ENCODE assay signal across 13 cellular contexts in genomic region chr4:876780-877179, GRCh38. TPM values are rescaled to one million over a fixed set of nuclear protein-coding genes. Genes with fewer than 3 reads are reported as not detected.
DNase-seq lines count a peak whose midpoint lies in the region; ATAC-seq, FAIRE-seq and TF ChIP-seq lines count a peak whose summit lies in the region.
"Had no signal": no experiment of that assay in that cellular context is flagged by ENCODE, and none has a peak within 500 bp of the region (broad histone marks: within the 10 kb centered on the region; RNA-seq: fewer than 3 reads in every experiment).

No MANE protein-coding gene starts in this region.

- H3K4me2 ChIP-seq in DND-41 (ENCODE audit: insufficient read depth, low read length) (no peak overlapping the region), K562 (ENCODE audit: insufficient read depth, low read length) (no peak overlapping the region)

- H3K9me3 ChIP-seq in DND-41 (ENCODE audit: insufficient read depth, low read length, severe bottlenecking) (no peaks in the 10 kb centered on the region), K562 (replicated peaks; ENCODE audit: control insufficient read depth, insufficient read depth, low read depth, low read length) (no peaks in the 10 kb centered on the region)
- H3K9me3 ChIP-seq: mucosa of descending colon, uterus had no signal

- no peaks in the 10 kb centered on the region for H3K4me1 Mint-ChIP-seq in nephron progenitor cell
- H3K4me1 Mint-ChIP-seq: activated B cell treated with CpG ODN at 0.5 μM for 24 hours had no signal

- TF ChIP-seq RAD21 in K562 (CRISPR knock-in tag; conservative IDR thresholded peaks at IDR 0.05 in 1 of 2, IDR thresholded peaks at IDR 0.05 in 1 of 2): peak in 1 of 2 experiments; percentile 34; a peak in 2 of 4 replicates

- H3K79me2 ChIP-seq in DND-41 (ENCODE audit: insufficient read depth, low read length) (no peaks in the 10 kb centered on the region), K562 (ENCODE audit: control insufficient read depth, insufficient read depth, low read length) (no peaks in the 10 kb centered on the region)

- no peak overlapping the region for H3K9ac ChIP-seq in DND-41 (ENCODE audit: low read depth, low read length)
- no peak overlapping the region for H3K9ac ChIP-seq in K562 (ENCODE audit: insufficient read depth in 1 of 2, low read depth in 2 of 2, low read length in 2 of 2)

- intact Hi-C loops in K562 (cut with micrococcal nuclease): no loop called here
- intact Hi-C loops in lower leg skin (cut with DNase I; ENCODE audit: low total_unique reads): no loop called here

- in situ Hi-C loops in K562 (cut with MboI): no loop called here

- H3K36me3 Mint-ChIP-seq in nephron progenitor cell (ENCODE audit: low read depth): peaks cover 43% of the 10 kb centered on the region

- no peaks in the 10 kb centered on the region for H3K9me3 Mint-ChIP-seq in nephron progenitor cell
- H3K9me3 Mint-ChIP-seq: activated B cell treated with CpG ODN at 0.5 μM for 24 hours had no signal

- H3K27me3 ChIP-seq in DND-41 (ENCODE audit: insufficient read depth, low read length, poor library complexity) (no peaks in the 10 kb centered on the region), K562 (ENCODE audit: control insufficient read depth in 2 of 2, insufficient read depth in 2 of 2, low read length in 2 of 2) (no peaks in the 10 kb centered on the region)
- H3K27me3 ChIP-seq: uterus had no signal

- TF ChIP-seq EP300 in K562 (IDR thresholded peaks at IDR 0.05; ENCODE audit: low read length): no peak

- H3K4me3 ChIP-seq in DND-41 (ENCODE audit: low read depth in 1 of 2, low read length in 2 of 2) (no peak overlapping the region), HFF-Myc (replicated peaks; ENCODE audit: low read depth, low read length) (no peak overlapping the region), K562 (no peak overlapping the region), lower leg skin (ENCODE audit: low read depth, poor library complexity, severe bottlenecking) (no peak overlapping the region)
- H3K4me3 ChIP-seq: mucosa of descending colon, skin epidermis, uterus had no signal

- DNase-seq in DND-41 (peak; percentile 18), HFF-Myc (ENCODE audit: extremely low read depth, low read depth) (no peak), K562 (ENCODE audit: extremely low read depth in 1 of 4, low spot score in 3 of 4) (peak in 1 of 4 experiments; percentile 14), nephron progenitor cell (peak; percentile 41), lower leg skin (ENCODE audit: low spot score in 2 of 2) (no peak), GOT3 (lab: John Stamatoyannopoulos, UW) (no peak)
- DNase-seq: activated B cell treated with CpG ODN at 0.5 μM for 24 hours; activated naive CD4-positive, alpha-beta T cell treated with anti-CD3 and anti-CD28 coated beads, Interleukin-2, amount 50 U/mL, for 16 hours; mucosa of descending colon; uterus had no signal

- POLR2A ChIA-PET in K562 (lab: Yijun Ruan, JAX): no interaction called here

- no peak overlapping the region for H3K27ac Mint-ChIP-seq in nephron progenitor cell
- H3K27ac Mint-ChIP-seq: activated B cell treated with CpG ODN at 0.5 μM for 24 hours had no signal

- no peak for FAIRE-seq in K562 (lab: Jason Lieb, UNC)

- no peaks in the 10 kb centered on the region for H3K9me1 ChIP-seq in K562 (ENCODE audit: control insufficient read depth, insufficient read depth, low read length)

- no TSS peak for BruUV-seq in K562 (replicated peaks; lab: Mats Ljungman, UMichigan)

- no peaks in the 10 kb centered on the region for H3K27me3 Mint-ChIP-seq in nephron progenitor cell (ENCODE audit: low read depth, poor library complexity)
- H3K27me3 Mint-ChIP-seq: activated B cell treated with CpG ODN at 0.5 μM for 24 hours had no signal

- H3K36me3 ChIP-seq in DND-41 (ENCODE audit: insufficient read depth, low read length): peaks cover 96% of the 10 kb centered on the region
- H3K36me3 ChIP-seq in K562 (ENCODE audit: control insufficient read depth, insufficient read depth, low read length): peaks cover 92% of the 10 kb centered on the region; the same call in 2 of the 3 replicates
- H3K36me3 ChIP-seq: uterus had no signal

- peaks cover 16% of the 10 kb centered on the region for H4K20me1 ChIP-seq in DND-41 (ENCODE audit: insufficient read depth, low read length)
- no peaks in the 10 kb centered on the region for H4K20me1 ChIP-seq in K562 (replicated peaks; ENCODE audit: control insufficient read depth, insufficient read depth, low read length)

- TF ChIP-seq CTCF in DND-41 (IDR thresholded peaks at IDR 0.05; ENCODE audit: borderline replicate concordance, extremely low read depth, low read length, poor library complexity, severe bottlenecking) (peak; percentile 54), HFF-Myc (IDR thresholded peaks at IDR 0.05; ENCODE audit: low read depth, low read length, missing control alignments) (peak; percentile 26), K562 (IDR thresholded peaks at IDR 0.05 in 2 of 3, conservative IDR thresholded peaks at IDR 0.05 in 1 of 3; ENCODE audit: insufficient read depth in 2 of 3, low read depth in 1 of 3, low read length in 3 of 3) (peak; percentile 26 to 42 (median 34); a peak in 4 of 6 replicates), nephron progenitor cell (IDR thresholded peaks at IDR 0.05) (peak; percentile 27), lower leg skin (IDR thresholded peaks at IDR 0.05) (no peak)

- H3K4me1 ChIP-seq in DND-41 (ENCODE audit: insufficient read depth, low read length) (no peaks in the 10 kb centered on the region), K562 (replicated peaks in 1 of 2; ENCODE audit: control insufficient read depth in 2 of 2, insufficient read depth in 2 of 2, low read length in 2 of 2) (peaks cover 0 to 11% of the 10 kb centered on the region in 2 experiments; a peak in 1 of 5 replicates)
- H3K4me1 ChIP-seq: uterus had no signal

- WGBS in K562 (ENCODE audit: insufficient coverage, low coverage, missing lambda C conversion rate): 98% methylated on average over 19 of the region's 24 CpGs
- 94 to 96% methylated on average over 23 to 24 of the region's 24 CpGs for WGBS in lower leg skin, 2 donors

- no peak overlapping the region for H3K4me3 Mint-ChIP-seq in nephron progenitor cell
- H3K4me3 Mint-ChIP-seq: activated B cell treated with CpG ODN at 0.5 μM for 24 hours had no signal

- TF ChIP-seq POLR2A in K562 (conservative IDR thresholded peaks at IDR 0.05): no peak
- TF ChIP-seq POLR2A in lower leg skin (IDR thresholded peaks at IDR 0.05): no peak

- H3K27ac ChIP-seq in DND-41 (ENCODE audit: low read length): no peak overlapping the region
- H3K27ac ChIP-seq in K562 (ENCODE audit: extremely low read depth, low read depth, low read length): no peak overlapping the region
- H3K27ac ChIP-seq: skin epidermis, uterus had no signal

- H2AFZ ChIP-seq in DND-41 (ENCODE audit: low read depth, low read length): no peak overlapping the region
- H2AFZ ChIP-seq in K562 (ENCODE audit: low read depth, low read length): no peak overlapping the region

- CTCF ChIA-PET in K562 (lab: Yijun Ruan, JAX; ENCODE audit: low intra/inter-chr PET ratio): interaction anchor here (1.2 kb wide), 1 partner anchor 111 kb away, joined by 5 read pairs; the partner anchor contains the start of gene IDUA

- 0 out of 3 replicates have a peak, but pooled peaks have one; percentile 41 for ATAC-seq in DND-41 (ENCODE audit: insufficient read depth, low read depth)
- peak; percentile 62 for ATAC-seq in K562
- no peak for ATAC-seq in GM19397 (IDR thresholded peaks at IDR 0.05; ENCODE audit: unreplicated experiment)

RNA-seq across cellular contexts. Expression of gene CPLX1, which starts 50.9 kb away (rescaled TPM):
- total RNA-seq in K562 (2011; cell fraction: chromatin; rRNA removed; ENCODE audit: low replicate concordance): 1.1 and 1.5 TPM in 2 replicates
- 0.92 and 1.3 TPM in 2 replicates for total RNA-seq in K562 (2011; cell fraction: nucleolus; rRNA removed)
- 0.61 and 0.73 TPM in 2 replicates for total RNA-seq in K562 (2011; cell fraction: nucleoplasm; rRNA removed)
- total RNA-seq in K562 (2014; rRNA removed) (0.61 and 1.00 TPM in 2 replicates), K562 (2014; rRNA removed; fragmentation: Illumina TruSeq; extraction: Trizol) (not detected in 2 replicates), K562 (2015; rRNA removed; fragmentation: Illumina TruSeq; extraction: Trizol) (0.07 and 0.23 TPM in 2 replicates), K562 (2021) (2.1 and 3.3 TPM in 2 replicates), lower leg skin (under 1 TPM in 3 of 4 donors, not detected in 1; 0.12 to 0.34 (median 0.13) TPM)
- polyA plus RNA-seq in K562 (2011; rRNA removed) (0.17 and 0.23 TPM in 2 replicates), K562 (2014; fragmentation: Illumina TruSeq; extraction: Trizol) (0.12 and 0.21 TPM in 2 replicates), K562 (2014; fragmentation: Nextera tagmentation; extraction: Ambion mirVana) (under 1 TPM in 1 of 2 experiments, not detected in 1; 0.03 TPM), K562 (2014; rRNA removed) (0.55 and 1.3 TPM in 2 replicates)
- 0.04 and 0.33 TPM in 2 replicates for polyA plus RNA-seq in K562 (2011; cell fraction: cytosol; rRNA removed)
- 1.2 and 4.9 TPM in 2 replicates for polyA plus RNA-seq in K562 (2011; cell fraction: nucleus; rRNA removed)
- 0.50 and 1.6 TPM in 2 replicates for polyA plus RNA-seq in K562 (2012)
- polyA minus RNA-seq in K562 (2011; rRNA and poly(A)+ RNA removed): 0.18 TPM in 1 of 2 replicates, not detected in the other
- 2.2 TPM in 1 of 2 replicates, not detected in the other for polyA minus RNA-seq in K562 (2011; cell fraction: cytosol; rRNA and poly(A)+ RNA removed)
- polyA minus RNA-seq in K562 (2011; cell fraction: nucleus; rRNA and poly(A)+ RNA removed): 0.27 TPM in 1 of 2 replicates, not detected in the other
- total RNA-seq: activated B cell treated with CpG ODN at 0.5 μM for 24 hours, HT1080 had no signal

RNA-seq across cellular contexts. Expression of gene GAK, which starts 55.3 kb away (rescaled TPM):
- total RNA-seq in K562 (2011; cell fraction: chromatin; rRNA removed; ENCODE audit: low replicate concordance): 336 and 571 TPM in 2 replicates
- total RNA-seq in K562 (2011; cell fraction: nucleolus; rRNA removed): 202 and 228 TPM in 2 replicates
- total RNA-seq in K562 (2011; cell fraction: nucleoplasm; rRNA removed): 235 and 247 TPM in 2 replicates
- total RNA-seq in K562 (2014; rRNA removed): 102 and 105 TPM in 2 replicates
- 10.4 and 12.6 TPM in 2 replicates for total RNA-seq in K562 (2014; rRNA removed; fragmentation: Illumina TruSeq; extraction: Trizol)
- total RNA-seq in K562 (2015; rRNA removed; fragmentation: Illumina TruSeq; extraction: Trizol): 28.4 and 35.4 TPM in 2 replicates
- 94.1 and 101 TPM in 2 replicates for total RNA-seq in K562 (2021)
- 14.9 and 22.4 TPM in 2 replicates for polyA plus RNA-seq in K562 (2011; rRNA removed)
- polyA plus RNA-seq in K562 (2011; cell fraction: cytosol; rRNA removed): 17.2 and 40.3 TPM in 2 replicates
- 79.9 and 106 TPM in 2 replicates for polyA plus RNA-seq in K562 (2011; cell fraction: nucleus; rRNA removed)
- 48.5 and 55.0 TPM in 2 replicates for polyA plus RNA-seq in K562 (2012)
- polyA plus RNA-seq in K562 (2014; fragmentation: Illumina TruSeq; extraction: Trizol): 16.2 and 38.2 TPM in 2 replicates
- 1 to 10 TPM; 1.3 to 2.1 TPM for polyA plus RNA-seq in K562 (2014; fragmentation: Nextera tagmentation; extraction: Ambion mirVana)
- polyA plus RNA-seq in K562 (2014; rRNA removed): 51.9 and 83.2 TPM in 2 replicates
- polyA minus RNA-seq in K562 (2011; rRNA and poly(A)+ RNA removed): 51.4 and 78.3 TPM in 2 replicates
- polyA minus RNA-seq in K562 (2011; cell fraction: cytosol; rRNA and poly(A)+ RNA removed): 37.3 and 39.5 TPM in 2 replicates
- polyA minus RNA-seq in K562 (2011; cell fraction: nucleus; rRNA and poly(A)+ RNA removed): 43.2 and 50.9 TPM in 2 replicates
- total RNA-seq in lower leg skin: 100 to 1,000 TPM in 3 of 4 donors, 10 to 100 TPM in 1; 94.7 to 154 (median 108) TPM

RNA-seq across cellular contexts. Expression of gene TMEM175, which starts 55.5 kb away (rescaled TPM):
- total RNA-seq in K562 (2011; cell fraction: chromatin; rRNA removed; ENCODE audit: low replicate concordance): 55.5 and 132 TPM in 2 replicates
- total RNA-seq in K562 (2011; cell fraction: nucleolus; rRNA removed): 80.9 and 84.2 TPM in 2 replicates
- total RNA-seq in K562 (2011; cell fraction: nucleoplasm; rRNA removed): 71.0 and 82.0 TPM in 2 replicates
- 14.9 and 17.7 TPM in 2 replicates for total RNA-seq in K562 (2014; rRNA removed)
- 2.4 and 3.7 TPM in 2 replicates for total RNA-seq in K562 (2014; rRNA removed; fragmentation: Illumina TruSeq; extraction: Trizol)
- 9.4 and 9.5 TPM in 2 replicates for total RNA-seq in K562 (2015; rRNA removed; fragmentation: Illumina TruSeq; extraction: Trizol)
- 13.8 and 16.9 TPM in 2 replicates for total RNA-seq in K562 (2021)
- 11.4 and 28.9 TPM in 2 replicates for polyA plus RNA-seq in K562 (2011; rRNA removed)
- 31.2 and 37.1 TPM in 2 replicates for polyA plus RNA-seq in K562 (2011; cell fraction: cytosol; rRNA removed)
- 373 and 570 TPM in 2 replicates for polyA plus RNA-seq in K562 (2011; cell fraction: nucleus; rRNA removed)
- 18.3 and 42.2 TPM in 2 replicates for polyA plus RNA-seq in K562 (2012)
- 8.5 and 21.5 TPM in 2 replicates for polyA plus RNA-seq in K562 (2014; fragmentation: Illumina TruSeq; extraction: Trizol)
- polyA plus RNA-seq in K562 (2014; fragmentation: Nextera tagmentation; extraction: Ambion mirVana): under 1 TPM; 0.13 to 0.18 TPM
- polyA plus RNA-seq in K562 (2014; rRNA removed): 22.5 and 30.9 TPM in 2 replicates
- 7.2 and 7.6 TPM in 2 replicates for polyA minus RNA-seq in K562 (2011; rRNA and poly(A)+ RNA removed)
- 8.2 and 14.5 TPM in 2 replicates for polyA minus RNA-seq in K562 (2011; cell fraction: cytosol; rRNA and poly(A)+ RNA removed)
- 27.3 and 30.2 TPM in 2 replicates for polyA minus RNA-seq in K562 (2011; cell fraction: nucleus; rRNA and poly(A)+ RNA removed)
- 10 to 100 TPM; 17.4 to 39.1 (median 30.1) TPM for total RNA-seq in lower leg skin

Comparison
In these comparisons a context has a peak if more than half of its experiments do, and no peak if none do; other contexts are left out.
1. DNase-seq: peak in DND-41 (single experiment) and nephron progenitor cell (single experiment); none in HFF-Myc (single experiment), lower leg skin (0 of 2) and GOT3 (single experiment).
2. CTCF ChIP-seq: peak in DND-41 (single experiment), HFF-Myc (single experiment), K562 (3 of 3) and nephron progenitor cell (single experiment); none in lower leg skin (0 of 3).